2 cellular contexts compared by ENCODE assay signal in the genomic region with DNA sequence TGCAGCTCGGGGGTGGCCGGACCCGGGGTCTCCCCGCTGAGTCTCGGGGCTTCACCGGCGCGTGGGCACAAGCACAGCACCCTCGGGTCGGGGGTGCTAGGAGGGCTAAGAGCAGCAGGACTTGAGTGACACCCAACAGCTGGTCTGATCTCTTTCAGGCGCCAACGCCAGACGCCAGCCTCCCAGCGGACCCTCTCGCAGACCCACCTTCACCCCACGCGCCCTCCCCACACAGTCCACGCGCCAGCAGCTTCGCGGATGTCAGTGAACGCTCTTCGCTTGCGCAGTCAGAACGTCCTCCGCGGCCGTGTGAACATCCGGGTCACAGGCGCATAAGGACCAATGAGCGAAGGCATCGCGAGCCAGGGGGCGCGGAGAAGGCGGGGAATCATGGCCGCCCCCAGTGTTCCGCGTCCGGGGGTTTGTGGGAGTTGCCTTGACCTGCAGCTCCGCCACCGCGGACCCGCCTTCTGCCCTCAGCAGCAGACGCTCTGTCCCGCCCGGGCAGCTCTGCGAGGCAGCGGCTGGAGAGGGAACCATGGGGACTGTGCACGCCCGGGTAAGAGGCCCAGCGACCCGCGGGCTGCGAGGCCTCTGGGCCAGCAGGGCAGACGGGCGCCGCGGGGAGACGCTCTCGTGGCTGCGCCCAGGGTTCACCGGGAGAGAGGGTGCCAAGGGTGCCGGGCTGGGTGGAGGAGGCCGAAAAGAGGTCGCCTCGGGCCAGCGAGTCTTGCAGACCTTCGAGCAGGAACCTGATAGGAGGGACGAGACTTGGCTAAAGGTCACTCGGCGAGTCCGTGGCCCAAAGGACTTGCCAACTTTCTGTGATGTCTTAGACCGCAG.
A peak's percentile ranks its signal among the peaks of the same experiment; 100 is the strongest.
TF ChIP-seq lines count a peak whose summit lies in the region.

Gene SAMM50, plus strand, starts transcription at position 403 of the 843 bp plus-strand sequence. Its CDS starts 136 bp downstream, at position 539.

TF ChIP-seq in HEK293, 187 proteins besides CTCF, POLR2A, EP300 and RAD21 (continued from another document and continues in another):
- TF ChIP-seq, protein P1, sequence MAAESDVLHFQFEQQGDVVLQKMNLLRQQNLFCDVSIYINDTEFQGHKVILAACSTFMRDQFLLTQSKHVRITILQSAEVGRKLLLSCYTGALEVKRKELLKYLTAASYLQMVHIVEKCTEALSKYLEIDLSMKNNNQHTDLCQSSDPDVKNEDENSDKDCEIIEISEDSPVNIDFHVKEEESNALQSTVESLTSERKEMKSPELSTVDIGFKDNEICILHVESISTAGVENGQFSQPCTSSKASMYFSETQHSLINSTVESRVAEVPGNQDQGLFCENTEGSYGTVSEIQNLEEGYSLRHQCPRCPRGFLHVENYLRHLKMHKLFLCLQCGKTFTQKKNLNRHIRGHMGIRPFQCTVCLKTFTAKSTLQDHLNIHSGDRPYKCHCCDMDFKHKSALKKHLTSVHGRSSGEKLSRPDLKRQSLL (tag by site-specific recombination; IDR thresholded peaks at IDR 0.05): no peak; the same call in 1 of the 2 replicates
- TF ChIP-seq ZNF23 (tag by site-specific recombination; IDR thresholded peaks at IDR 0.05; ENCODE audit: borderline replicate concordance) (no peak), ZNF24 (tag by site-specific recombination; IDR thresholded peaks at IDR 0.05) (0 out of 2 replicates have a peak, but pooled peaks have one; percentile 24), ZNF302 (tag by site-specific recombination; IDR thresholded peaks at IDR 0.05; ENCODE audit: low read depth) (no peak), ZNF843 (tag by site-specific recombination; IDR thresholded peaks at IDR 0.05) (no peak), ZNF777 (tag by site-specific recombination; IDR thresholded peaks at IDR 0.05; ENCODE audit: borderline replicate concordance) (no peak), ZNF19 (tag by site-specific recombination; IDR thresholded peaks at IDR 0.05; ENCODE audit: low read depth) (no peak), GLI4 (tag by site-specific recombination; IDR thresholded peaks at IDR 0.05) (0 out of 2 replicates have a peak, but pooled peaks have one; percentile 53), ZSCAN16 (tag by site-specific recombination; IDR thresholded peaks at IDR 0.05) (0 out of 2 replicates have a peak, but pooled peaks have one; percentile 27), ZNF664 (tag by site-specific recombination; IDR thresholded peaks at IDR 0.05) (no peak), SALL2 (tag by site-specific recombination; IDR thresholded peaks at IDR 0.05; ENCODE audit: borderline replicate concordance) (0 out of 2 replicates have a peak, but pooled peaks have one; percentile 5), ZNF510 (tag by site-specific recombination; IDR thresholded peaks at IDR 0.05; ENCODE audit: insufficient replicate concordance) (no peak), HOXD13 (CRISPR knock-in tag; IDR thresholded peaks at IDR 0.05; ENCODE audit: borderline replicate concordance) (no peak), ZNF239 (tag by site-specific recombination; IDR thresholded peaks at IDR 0.05) (no peak), ZNF558 (tag by site-specific recombination; IDR thresholded peaks at IDR 0.05) (no peak), TCF7L2 (IDR thresholded peaks at IDR 0.05; ENCODE audit: borderline replicate concordance, low read depth, low read length) (no peak), ZNF654 (tag by site-specific recombination; IDR thresholded peaks at IDR 0.05; ENCODE audit: low read depth) (no peak), SP2 (tag by site-specific recombination; IDR thresholded peaks at IDR 0.05) (peak; percentile 100), FEZF1 (tag by site-specific recombination; IDR thresholded peaks at IDR 0.05) (no peak), RBAK (tag by site-specific recombination; IDR thresholded peaks at IDR 0.05) (no peak), ZNF513 (tag by site-specific recombination; IDR thresholded peaks at IDR 0.05) (no peak), ZEB2 (tag by site-specific recombination; IDR thresholded peaks at IDR 0.05) (peak; percentile 54; the same call in 1 of the 2 replicates), ZNF596 (tag by site-specific recombination; IDR thresholded peaks at IDR 0.05) (no peak)
- TF ChIP-seq, protein P2, sequence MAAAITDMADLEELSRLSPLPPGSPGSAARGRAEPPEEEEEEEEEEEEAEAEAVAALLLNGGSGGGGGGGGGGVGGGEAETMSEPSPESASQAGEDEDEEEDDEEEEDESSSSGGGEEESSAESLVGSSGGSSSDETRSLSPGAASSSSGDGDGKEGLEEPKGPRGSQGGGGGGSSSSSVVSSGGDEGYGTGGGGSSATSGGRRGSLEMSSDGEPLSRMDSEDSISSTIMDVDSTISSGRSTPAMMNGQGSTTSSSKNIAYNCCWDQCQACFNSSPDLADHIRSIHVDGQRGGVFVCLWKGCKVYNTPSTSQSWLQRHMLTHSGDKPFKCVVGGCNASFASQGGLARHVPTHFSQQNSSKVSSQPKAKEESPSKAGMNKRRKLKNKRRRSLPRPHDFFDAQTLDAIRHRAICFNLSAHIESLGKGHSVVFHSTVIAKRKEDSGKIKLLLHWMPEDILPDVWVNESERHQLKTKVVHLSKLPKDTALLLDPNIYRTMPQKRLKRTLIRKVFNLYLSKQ (tag by site-specific recombination; IDR thresholded peaks at IDR 0.05; ENCODE audit: borderline replicate concordance): no peak
- TF ChIP-seq, protein P3, sequence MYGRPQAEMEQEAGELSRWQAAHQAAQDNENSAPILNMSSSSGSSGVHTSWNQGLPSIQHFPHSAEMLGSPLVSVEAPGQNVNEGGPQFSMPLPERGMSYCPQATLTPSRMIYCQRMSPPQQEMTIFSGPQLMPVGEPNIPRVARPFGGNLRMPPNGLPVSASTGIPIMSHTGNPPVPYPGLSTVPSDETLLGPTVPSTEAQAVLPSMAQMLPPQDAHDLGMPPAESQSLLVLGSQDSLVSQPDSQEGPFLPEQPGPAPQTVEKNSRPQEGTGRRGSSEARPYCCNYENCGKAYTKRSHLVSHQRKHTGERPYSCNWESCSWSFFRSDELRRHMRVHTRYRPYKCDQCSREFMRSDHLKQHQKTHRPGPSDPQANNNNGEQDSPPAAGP (tag by site-specific recombination; IDR thresholded peaks at IDR 0.05): 0 out of 2 replicates have a peak, but pooled peaks have one; percentile 45

TF ChIP-seq in SK-N-SH treated with all-trans-retinoic acid at 6 μM for 48 hours, 23 proteins besides CTCF, POLR2A, EP300 and RAD21 (continued from another document):
- TF ChIP-seq, protein P4, sequence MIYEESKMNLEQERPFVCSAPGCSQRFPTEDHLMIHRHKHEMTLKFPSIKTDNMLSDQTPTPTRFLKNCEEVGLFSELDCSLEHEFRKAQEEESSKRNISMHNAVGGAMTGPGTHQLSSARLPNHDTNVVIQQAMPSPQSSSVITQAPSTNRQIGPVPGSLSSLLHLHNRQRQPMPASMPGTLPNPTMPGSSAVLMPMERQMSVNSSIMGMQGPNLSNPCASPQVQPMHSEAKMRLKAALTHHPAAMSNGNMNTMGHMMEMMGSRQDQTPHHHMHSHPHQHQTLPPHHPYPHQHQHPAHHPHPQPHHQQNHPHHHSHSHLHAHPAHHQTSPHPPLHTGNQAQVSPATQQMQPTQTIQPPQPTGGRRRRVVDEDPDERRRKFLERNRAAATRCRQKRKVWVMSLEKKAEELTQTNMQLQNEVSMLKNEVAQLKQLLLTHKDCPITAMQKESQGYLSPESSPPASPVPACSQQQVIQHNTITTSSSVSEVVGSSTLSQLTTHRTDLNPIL (CRISPR knock-in tag; IDR thresholded peaks at IDR 0.05; ENCODE audit: low read depth): no peak
